In the genomic region with DNA sequence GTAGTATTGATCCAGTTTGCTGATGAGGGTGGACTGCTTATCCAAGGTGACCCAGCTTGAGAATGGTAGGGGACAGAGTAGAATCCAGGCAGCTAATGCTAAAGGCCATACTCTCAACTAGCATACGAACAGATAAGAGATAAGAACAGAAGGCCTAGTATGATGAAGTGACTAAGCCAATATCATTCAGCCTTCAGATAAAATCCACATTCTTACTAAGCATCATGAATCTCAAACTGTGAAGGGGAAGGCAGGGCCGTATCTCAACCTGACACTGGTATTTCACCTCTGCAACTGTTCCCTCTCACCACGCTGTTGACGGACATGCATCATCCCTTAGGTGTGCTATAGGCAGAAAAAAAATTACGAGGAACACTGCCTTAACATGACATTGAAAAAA, we compare ENCODE assay signal across 27 cellular contexts.
"Had no signal": no experiment of that assay in that cellular context is flagged by ENCODE, and none has a peak within 500 bp of the region (broad histone marks: within the 10 kb centered on the region; RNA-seq: fewer than 3 reads in every experiment).

No MANE protein-coding gene starts in this region.

- H3K9me3 Mint-ChIP-seq: activated CD4-positive, alpha-beta memory T cell treated with anti-CD3 and anti-CD28 coated beads for 36 hours; activated CD4-positive, alpha-beta T cell treated with anti-CD3 and anti-CD28 coated beads, Interleukin-2, amount 10 ng/mL, durations not matched to agents 24 days and 14 days; activated naive CD4-positive, alpha-beta T cell treated with anti-CD3 and anti-CD28 coated beads for 36 hours; activated naive CD4-positive, alpha-beta T cell treated with anti-CD3 and anti-CD28 coated beads, Interleukin-2, amount 50 U/mL, for 24 hours; activated naive CD8-positive, alpha-beta T cell treated with anti-CD3 and anti-CD28 coated beads for 36 hours; activated naive CD8-positive, alpha-beta T cell treated with anti-CD3 and anti-CD28 coated beads, Interleukin-2, amount 50 U/mL, for 24 hours; activated T-cell treated with anti-CD3 and anti-CD28 coated beads, Interleukin-2, amount 50 U/mL, for 4 hours; activated T-helper 2 cell treated with anti-CD3 and anti-CD28 coated beads, Interferon-gamma antibody, Interleukin-2, Interleukin-4, amounts not matched to agents 10 μg/mL and 5 μg/mL and 100 μg/mL, durations not matched to agents 14 hours and 24 hours and 36 hours; brain; endodermal cell had no signal

- H3K27ac Mint-ChIP-seq: activated CD4-positive, alpha-beta memory T cell treated with anti-CD3 and anti-CD28 coated beads for 36 hours; activated CD4-positive, alpha-beta T cell treated with anti-CD3 and anti-CD28 coated beads for 36 hours; activated CD4-positive, alpha-beta T cell treated with anti-CD3 and anti-CD28 coated beads, Interleukin-2, amount 10 ng/mL, durations not matched to agents 24 days and 14 days; activated CD8-positive, alpha-beta T cell treated with anti-CD3 and anti-CD28 coated beads, Interleukin-2, amount 10 ng/mL, durations not matched to agents 7 days and 5 days; activated naive CD4-positive, alpha-beta T cell treated with anti-CD3 and anti-CD28 coated beads for 36 hours; activated naive CD4-positive, alpha-beta T cell treated with anti-CD3 and anti-CD28 coated beads, Interleukin-2, amount 50 U/mL, for 24 hours; activated naive CD8-positive, alpha-beta T cell treated with anti-CD3 and anti-CD28 coated beads for 36 hours; activated naive CD8-positive, alpha-beta T cell treated with anti-CD3 and anti-CD28 coated beads, Interleukin-2, amount 50 U/mL, for 24 hours; activated T-helper 2 cell treated with anti-CD3 and anti-CD28 coated beads, Interferon-gamma antibody, Interleukin-2, Interleukin-4, amounts not matched to agents 10 μg/mL and 5 μg/mL and 100 μg/mL, durations not matched to agents 14 hours and 24 hours and 36 hours; brain; endodermal cell had no signal

- H3K4me1 Mint-ChIP-seq: activated CD4-positive, alpha-beta T cell treated with anti-CD3 and anti-CD28 coated beads for 36 hours; activated CD4-positive, alpha-beta T cell treated with anti-CD3 and anti-CD28 coated beads, Interleukin-2, amount 10 ng/mL, durations not matched to agents 24 days and 14 days; activated naive CD4-positive, alpha-beta T cell treated with anti-CD3 and anti-CD28 coated beads, Interleukin-2, amount 50 U/mL, for 24 hours; activated naive CD8-positive, alpha-beta T cell treated with anti-CD3 and anti-CD28 coated beads for 36 hours; activated naive CD8-positive, alpha-beta T cell treated with anti-CD3 and anti-CD28 coated beads, Interleukin-2, amount 50 U/mL, for 24 hours had no signal

- H3K36me3 Mint-ChIP-seq: activated CD4-positive, alpha-beta memory T cell treated with anti-CD3 and anti-CD28 coated beads for 36 hours; activated naive CD4-positive, alpha-beta T cell treated with anti-CD3 and anti-CD28 coated beads, Interleukin-2, amount 50 U/mL, for 24 hours; activated naive CD8-positive, alpha-beta T cell treated with anti-CD3 and anti-CD28 coated beads for 36 hours; brain had no signal

- H3K27me3 ChIP-seq: adrenal gland, ascending aorta, breast epithelium, cardiac muscle cell, colonic mucosa, gastroesophageal sphincter had no signal

- H3K4me3 ChIP-seq: adrenal gland, ascending aorta, breast epithelium, cardiac muscle cell, colonic mucosa, gastroesophageal sphincter had no signal

- H3K4me1 ChIP-seq: adrenal gland, ascending aorta, breast epithelium, colonic mucosa, gastroesophageal sphincter had no signal

- H3K4me3 Mint-ChIP-seq: activated CD4-positive, alpha-beta memory T cell treated with anti-CD3 and anti-CD28 coated beads for 36 hours; activated CD4-positive, alpha-beta T cell treated with anti-CD3 and anti-CD28 coated beads for 36 hours; activated CD4-positive, alpha-beta T cell treated with anti-CD3 and anti-CD28 coated beads, Interleukin-2, amount 10 ng/mL, durations not matched to agents 24 days and 14 days; activated CD8-positive, alpha-beta T cell treated with anti-CD3 and anti-CD28 coated beads, Interleukin-2, amount 10 ng/mL, durations not matched to agents 7 days and 5 days; activated naive CD4-positive, alpha-beta T cell treated with anti-CD3 and anti-CD28 coated beads for 36 hours; activated naive CD4-positive, alpha-beta T cell treated with anti-CD3 and anti-CD28 coated beads, Interleukin-2, amount 50 U/mL, for 24 hours; activated naive CD8-positive, alpha-beta T cell treated with anti-CD3 and anti-CD28 coated beads for 36 hours; activated naive CD8-positive, alpha-beta T cell treated with anti-CD3 and anti-CD28 coated beads, Interleukin-2, amount 50 U/mL, for 24 hours; activated T-cell treated with anti-CD3 and anti-CD28 coated beads, Interleukin-2, amount 50 U/mL, for 4 hours; brain; endodermal cell had no signal

- DNase-seq: activated CD4-positive, alpha-beta memory T cell treated with anti-CD3 and anti-CD28 coated beads for 36 hours; activated CD4-positive, alpha-beta T cell treated with anti-CD3 and anti-CD28 coated beads for 36 hours; activated CD4-positive, alpha-beta T cell treated with anti-CD3 and anti-CD28 coated beads, Interleukin-2, amount 10 ng/mL, durations not matched to agents 24 days and 14 days; activated CD4-positive, CD25-positive, alpha-beta regulatory T cell; activated CD4-positive, CD25-positive, alpha-beta regulatory T cell treated with anti-CD3 and anti-CD28 coated beads, Interleukin-2, amount 50 U/mL, for 72 hours; activated CD8-positive, alpha-beta T cell treated with anti-CD3 and anti-CD28 coated beads, Interleukin-2, amount 10 ng/mL, durations not matched to agents 7 days and 5 days; activated effector memory CD4-positive, alpha-beta T cell treated with anti-CD3 and anti-CD28 coated beads, Interleukin-2, amount 50 U/mL, for 16 hours; activated naive CD4-positive, alpha-beta T cell treated with anti-CD3 and anti-CD28 coated beads for 36 hours; activated naive CD8-positive, alpha-beta T cell treated with anti-CD3 and anti-CD28 coated beads for 36 hours; activated naive CD8-positive, alpha-beta T cell treated with anti-CD3 and anti-CD28 coated beads, Interleukin-2, amount 50 U/mL, for 24 hours; activated T-cell treated with anti-CD3 and anti-CD28 coated beads, Interleukin-2, amount 50 U/mL, for 4 hours; adrenal gland; central memory CD4-positive, alpha-beta T cell; cerebellar nuclear complex; effector memory CD4-positive, alpha-beta T cell; foreskin melanocyte; T-helper 2 cell had no signal

- H3K27me3 Mint-ChIP-seq: activated CD4-positive, alpha-beta memory T cell treated with anti-CD3 and anti-CD28 coated beads for 36 hours; activated CD4-positive, alpha-beta T cell treated with anti-CD3 and anti-CD28 coated beads for 36 hours; activated naive CD4-positive, alpha-beta T cell treated with anti-CD3 and anti-CD28 coated beads, Interleukin-2, amount 50 U/mL, for 24 hours; activated naive CD8-positive, alpha-beta T cell treated with anti-CD3 and anti-CD28 coated beads for 36 hours; brain had no signal

- ATAC-seq: activated CD4-positive, alpha-beta T cell treated with anti-CD3 and anti-CD28 coated beads for 36 hours; activated CD8-positive, alpha-beta T cell treated with anti-CD3 and anti-CD28 coated beads, Interleukin-2, amount 10 ng/mL, durations not matched to agents 7 days and 5 days; activated naive CD8-positive, alpha-beta T cell treated with anti-CD3 and anti-CD28 coated beads, Interleukin-2, amount 50 U/mL, for 24 hours; activated T-cell treated with anti-CD3 and anti-CD28 coated beads, Interleukin-2, amount 50 U/mL, for 4 hours; esophagus mucosa; gastroesophageal sphincter had no signal

- H3K36me3 ChIP-seq: adrenal gland, ascending aorta, breast epithelium, cardiac muscle cell, colonic mucosa, gastroesophageal sphincter had no signal

- H3K9me3 ChIP-seq: adrenal gland, ascending aorta, breast epithelium, colonic mucosa, gastroesophageal sphincter had no signal

- H3K27ac ChIP-seq: adrenal gland, ascending aorta, breast epithelium, cardiac muscle cell, colonic mucosa, gastroesophageal sphincter had no signal
